In the genomic region with DNA sequence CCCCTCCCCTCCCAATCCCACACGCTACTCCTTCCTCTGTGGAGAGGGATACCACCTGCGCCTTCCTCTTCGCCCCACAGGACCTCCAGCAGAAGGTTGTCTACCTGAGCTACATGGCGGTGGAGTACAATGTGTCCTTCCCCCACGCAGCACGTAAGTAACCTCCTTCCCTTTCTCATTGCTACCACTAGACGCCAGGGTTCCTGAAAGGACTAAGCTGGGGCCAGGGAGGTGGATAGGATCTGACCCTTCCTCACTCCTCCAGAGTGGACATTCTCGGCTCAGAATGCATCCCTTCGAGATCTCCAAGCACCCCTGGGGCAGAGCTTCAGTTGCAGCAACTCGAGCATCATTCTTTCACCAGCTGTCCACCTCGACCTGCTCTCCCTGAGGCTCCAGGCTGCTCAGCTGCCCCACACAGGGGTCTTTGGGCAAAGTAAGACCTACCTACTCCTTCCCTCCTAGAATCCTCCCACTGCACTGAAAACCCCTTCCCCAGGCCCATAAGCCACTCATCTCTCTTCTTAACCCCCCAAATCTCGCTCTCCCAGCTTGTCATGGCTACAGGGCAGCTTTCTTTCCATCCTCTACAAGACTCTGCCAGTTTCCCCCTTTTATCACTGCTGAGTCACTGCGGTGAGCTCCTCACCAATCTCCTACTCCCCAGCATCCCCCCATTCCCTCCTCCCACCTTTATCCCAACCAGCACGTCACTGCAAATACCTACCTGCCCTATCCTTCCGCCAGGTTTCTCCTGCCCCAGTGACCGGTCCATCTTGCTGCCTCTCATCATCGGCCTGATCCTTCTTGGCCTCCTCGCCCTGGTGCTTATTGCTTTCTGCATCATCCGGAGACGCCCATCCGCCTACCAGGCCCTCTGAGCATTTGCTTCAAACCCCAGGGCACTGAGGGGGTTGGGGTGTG, we compare ENCODE assay signal across 11 cellular contexts. TPM values are rescaled to one million over a fixed set of nuclear protein-coding genes. Genes with fewer than 3 reads are reported as not detected.
DNase-seq lines count a peak whose midpoint lies in the region; ATAC-seq and TF ChIP-seq lines count a peak whose summit lies in the region.
"Had no signal": no experiment of that assay in that cellular context is flagged by ENCODE, and none has a peak within 500 bp of the region (broad histone marks: within the 10 kb centered on the region; RNA-seq: fewer than 3 reads in every experiment).

No MANE protein-coding gene starts in this region.

- H3K27ac Mint-ChIP-seq in IgD-negative memory B cell (peak overlapping the region; percentile 46 to 96 (median 70)), naive B cell (peak overlapping the region; percentile 47 to 96 (median 92))

- H3K4me3 Mint-ChIP-seq in IgD-negative memory B cell (peak overlapping the region in 3 of 4 donors; percentile 12 to 93 (median 90)), naive B cell (peak overlapping the region; percentile 41 to 97 (median 70))

- H3K36me3 ChIP-seq in BLaER1 (peaks cover 51% of the 10 kb centered on the region), mammary epithelial cell (ENCODE audit: insufficient read depth, low read length) (peaks cover 18% of the 10 kb centered on the region)

- CTCF ChIA-PET in mammary epithelial cell (lab: Charles Lee; ENCODE audit: low non-redundant PET) = interaction anchor here (0.6 kb wide), 1 partner anchor 136 kb away, joined by 18 read pairs; the partner anchor contains the start of gene DNAH2
- CTCF ChIA-PET in HEK293T (lab: Yijun Ruan, JAX) = interaction anchor here (0.7 to 1.5 kb wide), 2 partner anchors 20 to 106 kb away, joined by 3 to 4 read pairs; partner anchors contain the start of genes SENP3 and TP53

- peak overlapping the region; percentile 98 for H3K4me2 ChIP-seq in BLaER1
- H3K4me2 ChIP-seq in mammary epithelial cell (ENCODE audit: insufficient read depth, low read depth, low read length) = peak overlapping the region; percentile 34

- peaks cover 5% of the 10 kb centered on the region for H3K36me3 Mint-ChIP-seq in IgD-negative memory B cell
- peaks cover 8 to 17% of the 10 kb centered on the region in 2 donors for H3K36me3 Mint-ChIP-seq in naive B cell

- H3K4me3 ChIP-seq in BLaER1 (no peak overlapping the region), mammary epithelial cell (replicated peaks in 1 of 3; ENCODE audit: insufficient read depth in 1 of 3, low read depth in 2 of 3, low read length in 3 of 3) (no peak overlapping the region)

- H3K4me1 ChIP-seq in BLaER1 = peaks cover 89% of the 10 kb centered on the region
- peaks cover 66% of the 10 kb centered on the region for H3K4me1 ChIP-seq in mammary epithelial cell (ENCODE audit: insufficient read depth, low read length)

- DNase-seq in mammary epithelial cell (peak; percentile 70), naive B cell (no peak), HEK293T (ENCODE audit: extremely low spot score) (no peak), NCI-H1092 treated with DMSO at 0.1 percent for 48 hours (lab: John Stamatoyannopoulos, UW) (no peak)
- DNase-seq: GDM1, GOT3, NCI-H187 treated with DMSO at 0.1 percent for 48 hours had no signal

- H3K4me1 Mint-ChIP-seq in IgD-negative memory B cell (peaks cover 27 to 51% (median 44%) of the 10 kb centered on the region in 3 donors), naive B cell (peaks cover 51 to 90% (median 61%) of the 10 kb centered on the region in 3 donors)

- POLR2A ChIA-PET in HEK293T (lab: Yijun Ruan, JAX) = interaction anchor here (1.4 to 2.6 kb wide), 4 partner anchors 9 to 107 kb away, joined by 4 to 16 read pairs (median 8); partner anchors contain the start of genes TP53 and WRAP53

- dilution Hi-C loops in mammary epithelial cell (cut with HindIII; ENCODE audit: low sequenced_read_pairs) = loop anchor here (5.0 kb wide), 2 partner anchors 104 to 106 kb away; partner anchors contain the start of genes TP53, WRAP53 and ZBTB4

- H3K79me2 ChIP-seq in mammary epithelial cell (ENCODE audit: insufficient read depth, low read length) = peaks cover 60% of the 10 kb centered on the region

- H4K20me1 ChIP-seq in BLaER1 (peaks cover 46% of the 10 kb centered on the region), mammary epithelial cell (ENCODE audit: insufficient read depth, low read length) (peaks cover 16% of the 10 kb centered on the region)

- peak overlapping the region; percentile 95 for H3K9ac ChIP-seq in BLaER1
- no peak overlapping the region for H3K9ac ChIP-seq in mammary epithelial cell (ENCODE audit: insufficient read depth, low read length)

- H3K9me3 Mint-ChIP-seq in IgD-negative memory B cell (no peaks in the 10 kb centered on the region), naive B cell (no peaks in the 10 kb centered on the region)

- no peak for TF ChIP-seq CTCF in mammary epithelial cell (conservative IDR thresholded peaks at IDR 0.05 in 1 of 2, IDR thresholded peaks at IDR 0.05 in 1 of 2; ENCODE audit: extremely low read depth in 1 of 2, insufficient read depth in 1 of 2, low read depth in 1 of 2, low read length in 2 of 2)

- H3K27ac ChIP-seq in BLaER1 (peak overlapping the region; percentile 96), mammary epithelial cell (ENCODE audit: insufficient read depth, low read depth, low read length) (peak overlapping the region; percentile 47)

- BruUV-seq in mammary epithelial cell (replicated peaks; lab: Mats Ljungman, UMichigan) = no TSS peak

- intact Hi-C loops in mammary epithelial cell (cut with micrococcal nuclease) = loop anchor here (10.0 kb wide), 1 partner anchor 536 kb away; the partner anchor contains the start of gene SLC16A11

- in situ Hi-C loops in mammary epithelial cell (cut with MboI; ENCODE audit: low sequenced_read_pairs in 2 of 2) = no loop called here

- H3K27me3 ChIP-seq in BLaER1 = no peaks in the 10 kb centered on the region
- H3K27me3 ChIP-seq in mammary epithelial cell (ENCODE audit: insufficient read depth, low read length) = no peaks in the 10 kb centered on the region

- 61% methylated on average over 21 of the region's 21 CpGs for WGBS in mammary epithelial cell (ENCODE audit: low coverage, missing lambda C conversion rate)

- H3K27me3 Mint-ChIP-seq in IgD-negative memory B cell (no peaks in the 10 kb centered on the region), naive B cell (no peaks in the 10 kb centered on the region)

- H3K9me3 ChIP-seq in BLaER1 = no peaks in the 10 kb centered on the region
- no peaks in the 10 kb centered on the region for H3K9me3 ChIP-seq in mammary epithelial cell (replicated peaks; ENCODE audit: insufficient read depth, low read length)

- no peak overlapping the region for H2AFZ ChIP-seq in mammary epithelial cell (ENCODE audit: low read depth, low read length)

- no peak for ATAC-seq in naive B cell (ENCODE audit: low read depth in 2 of 2)
- no peak for ATAC-seq in HG03378 (IDR thresholded peaks at IDR 0.05; ENCODE audit: unreplicated experiment)
- no peak for ATAC-seq in GM18519 (IDR thresholded peaks at IDR 0.05; ENCODE audit: low FRiP score, unreplicated experiment)

TF ChIP-seq in HEK293T, 16 proteins besides CTCF, POLR2A, EP300 and RAD21:
- TF ChIP-seq NFRKB (IDR thresholded peaks at IDR 0.05) (no peak), SUZ12 (IDR thresholded peaks at IDR 0.05) (no peak), TARDBP (IDR thresholded peaks at IDR 0.05) (no peak), PKNOX1 (IDR thresholded peaks at IDR 0.05) (no peak), FOXA1 (IDR thresholded peaks at IDR 0.05) (no peak), HDGF (IDR thresholded peaks at IDR 0.05; ENCODE audit: borderline replicate concordance) (no peak), SP1 (IDR thresholded peaks at IDR 0.05) (no peak), CTBP1 (IDR thresholded peaks at IDR 0.05; ENCODE audit: borderline replicate concordance) (no peak), FOXM1 (IDR thresholded peaks at IDR 0.05; ENCODE audit: borderline replicate concordance) (no peak)

RNA-seq across cellular contexts. Expression of gene CD68, which starts 1.5 kb away (rescaled TPM):
- polyA plus RNA-seq in IgD-negative memory B cell = 26.9 TPM
- 10 to 100 TPM in 1 of 2 donors, 1 to 10 TPM in 1; 1.8 to 26.1 TPM for total RNA-seq in mammary epithelial cell
- polyA plus RNA-seq in mammary epithelial cell = 39.4 TPM
- polyA minus RNA-seq in mammary epithelial cell = 20.9 TPM
- 1 to 10 TPM; 3.3 to 7.4 (median 6.8) TPM for polyA plus RNA-seq in naive B cell (ENCODE audit: low read depth in 6 of 6)

RNA-seq across cellular contexts. Expression of gene MPDU1, which starts 2.8 kb away (rescaled TPM):
- polyA plus RNA-seq in IgD-negative memory B cell (37.9 TPM), mammary epithelial cell (120 TPM), naive B cell (ENCODE audit: low read depth in 6 of 6) (10 to 100 TPM; 27.8 to 59.7 (median 43.1) TPM)
- 10 to 100 TPM; 44.8 to 51.2 TPM for total RNA-seq in mammary epithelial cell
- polyA minus RNA-seq in mammary epithelial cell = 57.9 TPM

RNA-seq across cellular contexts. Expression of gene SOX15, which starts 9.0 kb away (rescaled TPM):
- polyA plus RNA-seq in IgD-negative memory B cell (not detected), mammary epithelial cell (49.4 TPM), naive B cell (ENCODE audit: low read depth in 6 of 6) (not detected)
- total RNA-seq in mammary epithelial cell = 10 to 100 TPM in 1 of 2 donors, 1 to 10 TPM in 1; 4.3 to 56.5 TPM
- polyA minus RNA-seq in mammary epithelial cell = 31.3 TPM

RNA-seq across cellular contexts. Expression of gene SENP3, which starts 19.2 kb away (rescaled TPM):
- polyA plus RNA-seq in IgD-negative memory B cell = 19.0 TPM
- total RNA-seq in mammary epithelial cell = 10 to 100 TPM; 55.0 to 66.7 TPM
- polyA plus RNA-seq in mammary epithelial cell = 97.3 TPM
- polyA minus RNA-seq in mammary epithelial cell = 156 TPM
- 10 to 100 TPM; 16.0 to 21.9 (median 18.2) TPM for polyA plus RNA-seq in naive B cell (ENCODE audit: low read depth in 6 of 6)

RNA-seq across cellular contexts. Expression of gene TNFSF13, which starts 22.3 kb away (rescaled TPM):
- polyA plus RNA-seq in IgD-negative memory B cell (5.1 TPM), mammary epithelial cell (4.0 TPM), naive B cell (ENCODE audit: low read depth in 6 of 6) (10 to 100 TPM; 32.2 to 43.1 (median 38.5) TPM)
- 1 to 10 TPM; 3.0 to 5.3 TPM for total RNA-seq in mammary epithelial cell
- polyA minus RNA-seq in mammary epithelial cell = 5.2 TPM

Comparison
In these comparisons a context has a peak if more than half of its experiments do, and no peak if none do; other contexts are left out.
1. RNA of gene SOX15, which starts 9.0 kb away (polyA plus RNA-seq): 49.4 TPM in mammary epithelial cell (single experiment); not detected in IgD-negative memory B cell (single experiment) and not detected in naive B cell; every median in the first group is over 10 times any median in the second.